Comparison of ENCODE assay signal across 8 cellular contexts in the genomic region with DNA sequence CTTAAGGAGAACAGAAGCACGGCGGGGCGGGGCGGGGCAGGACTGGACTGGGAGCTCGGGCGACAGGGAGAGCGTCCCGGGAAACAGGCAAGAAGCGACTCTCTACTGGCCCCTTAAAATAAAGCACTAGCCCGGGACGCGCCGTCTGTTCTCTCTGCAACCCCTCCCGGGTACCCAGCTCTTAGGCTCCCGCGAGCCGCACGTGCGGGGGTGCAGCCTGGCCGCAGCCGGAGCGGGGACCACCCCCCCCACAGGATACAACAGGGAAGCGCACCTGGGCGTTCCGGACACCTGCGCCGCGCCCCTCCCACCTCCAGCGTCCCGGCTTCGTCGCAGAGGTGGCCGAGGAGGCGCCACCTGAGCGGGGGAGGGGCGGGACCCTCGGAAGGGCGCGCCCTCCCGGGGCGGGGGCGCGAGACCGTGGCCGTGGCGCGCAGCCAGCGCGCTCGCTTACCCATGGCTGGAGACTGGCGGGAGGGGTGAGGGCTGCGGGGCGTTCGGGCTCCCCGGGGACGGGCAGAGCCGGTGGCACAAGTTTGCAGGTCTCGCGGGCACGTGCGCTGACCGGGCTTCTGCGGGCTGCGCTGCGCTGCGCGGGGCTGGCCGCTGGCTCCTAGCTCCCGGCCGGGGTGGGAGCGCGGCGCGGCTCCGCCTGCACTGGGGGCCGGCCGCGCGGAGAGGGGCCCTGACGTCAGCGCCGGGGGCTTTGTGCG.
A peak's percentile ranks its signal among the peaks of the same experiment; 100 is the strongest.
DNase-seq lines count a peak whose midpoint lies in the region; ATAC-seq and TF ChIP-seq lines count a peak whose summit lies in the region.

No MANE protein-coding gene starts in this region.

- TF ChIP-seq CTCF in OCI-LY3 (IDR thresholded peaks at IDR 0.05; ENCODE audit: low read depth, low read length) (no peak), type B pancreatic cell (conservative IDR thresholded peaks at IDR 0.05) (no peak)

- H3K27ac Mint-ChIP-seq in dendritic cell treated with granulocyte-macrophage colony-stimulating factor and Interleukin-4, amounts not matched to agents 40 ng/mL and 50 ng/mL, for 4 days = no peak overlapping the region
- H3K27ac Mint-ChIP-seq in memory B cell (no peak overlapping the region), type B pancreatic cell (peak overlapping the region; percentile 59)

- DNase-seq in NCI-H2081 (lab: John Stamatoyannopoulos, UW) = peak; percentile 21 to 67
- DNase-seq in NCI-H2081 treated with DMSO at 0.1 percent for 48 hours (lab: John Stamatoyannopoulos, UW) = no peak
- DNase-seq in memory B cell (ENCODE audit: low spot score in 2 of 2) = peak in 1 of 2 donors; percentile 21
- peak; percentile 70 for DNase-seq in type B pancreatic cell (ENCODE audit: extremely low spot score, unreplicated experiment)

- peak overlapping the region; percentile 93 for H3K4me2 ChIP-seq in OCI-LY3 (ENCODE audit: low read length)

- H3K9ac ChIP-seq in OCI-LY3 (ENCODE audit: low read length) = peak overlapping the region; percentile 79

- H3K9me3 Mint-ChIP-seq in dendritic cell treated with granulocyte-macrophage colony-stimulating factor and Interleukin-4, amounts not matched to agents 40 ng/mL and 50 ng/mL, for 4 days = no peaks in the 10 kb centered on the region
- H3K9me3 Mint-ChIP-seq in memory B cell (no peaks in the 10 kb centered on the region), type B pancreatic cell (no peaks in the 10 kb centered on the region)

- H3K27me3 Mint-ChIP-seq in dendritic cell treated with granulocyte-macrophage colony-stimulating factor and Interleukin-4, amounts not matched to agents 40 ng/mL and 50 ng/mL, for 4 days = peaks cover 25% of the 10 kb centered on the region
- peaks cover 6% of the 10 kb centered on the region for H3K27me3 Mint-ChIP-seq in memory B cell
- H3K27me3 Mint-ChIP-seq in type B pancreatic cell = peaks cover 11% of the 10 kb centered on the region

- H3K4me1 ChIP-seq in OCI-LY3 (ENCODE audit: low read length) = peaks cover 40% of the 10 kb centered on the region

- intact Hi-C loops in dendritic cell treated with granulocyte-macrophage colony-stimulating factor and Interleukin-4, amounts not matched to agents 40 ng/mL and 50 ng/mL, for 4 days (cut with micrococcal nuclease) = no loop called here

- H3K4me3 ChIP-seq in OCI-LY3 (ENCODE audit: low read length) = peak overlapping the region; percentile 91

- peak overlapping the region; percentile 75 for H3K4me3 Mint-ChIP-seq in dendritic cell treated with granulocyte-macrophage colony-stimulating factor and Interleukin-4, amounts not matched to agents 40 ng/mL and 50 ng/mL, for 4 days
- H3K4me3 Mint-ChIP-seq in memory B cell (peak overlapping the region; percentile 59), type B pancreatic cell (peak overlapping the region; percentile 87)

- peak overlapping the region; percentile 50 for H3K27ac ChIP-seq in OCI-LY3 (ENCODE audit: low read length)

- H4K20me1 ChIP-seq in OCI-LY3 (ENCODE audit: insufficient read depth, low read length) = no peaks in the 10 kb centered on the region

- peaks cover 26% of the 10 kb centered on the region for H3K79me2 ChIP-seq in OCI-LY3 (ENCODE audit: low read length)

- peak overlapping the region; percentile 76; the same call in 1 of the 2 replicates for H2AFZ ChIP-seq in OCI-LY3 (ENCODE audit: low read depth, low read length)

- H3K9me3 ChIP-seq in OCI-LY3 (ENCODE audit: insufficient read depth, low read length) = no peaks in the 10 kb centered on the region

- H3K27me3 ChIP-seq in OCI-LY3 (ENCODE audit: low read depth, low read length) = no peaks in the 10 kb centered on the region

- no peaks in the 10 kb centered on the region for H3K36me3 Mint-ChIP-seq in dendritic cell treated with granulocyte-macrophage colony-stimulating factor and Interleukin-4, amounts not matched to agents 40 ng/mL and 50 ng/mL, for 4 days (ENCODE audit: low read depth)
- H3K36me3 Mint-ChIP-seq in memory B cell (no peaks in the 10 kb centered on the region), type B pancreatic cell (no peaks in the 10 kb centered on the region)

- peaks cover 6% of the 10 kb centered on the region for H3K36me3 ChIP-seq in OCI-LY3 (replicated peaks; ENCODE audit: low read depth, low read length)

- peaks cover 5% of the 10 kb centered on the region for H3K4me1 Mint-ChIP-seq in dendritic cell treated with granulocyte-macrophage colony-stimulating factor and Interleukin-4, amounts not matched to agents 40 ng/mL and 50 ng/mL, for 4 days (ENCODE audit: low read depth)
- H3K4me1 Mint-ChIP-seq in memory B cell = no peaks in the 10 kb centered on the region
- no peaks in the 10 kb centered on the region for H3K4me1 Mint-ChIP-seq in type B pancreatic cell (ENCODE audit: unreplicated experiment)

- peak; percentile 42 for ATAC-seq in memory B cell (ENCODE audit: low read depth)
- ATAC-seq in HG03571 (IDR thresholded peaks at IDR 0.05; ENCODE audit: unreplicated experiment) = no peak
- ATAC-seq in HG02763 (IDR thresholded peaks at IDR 0.05; ENCODE audit: unreplicated experiment) = no peak
